Comparison of ENCODE assay signal across 18 cellular contexts in the genomic region with DNA sequence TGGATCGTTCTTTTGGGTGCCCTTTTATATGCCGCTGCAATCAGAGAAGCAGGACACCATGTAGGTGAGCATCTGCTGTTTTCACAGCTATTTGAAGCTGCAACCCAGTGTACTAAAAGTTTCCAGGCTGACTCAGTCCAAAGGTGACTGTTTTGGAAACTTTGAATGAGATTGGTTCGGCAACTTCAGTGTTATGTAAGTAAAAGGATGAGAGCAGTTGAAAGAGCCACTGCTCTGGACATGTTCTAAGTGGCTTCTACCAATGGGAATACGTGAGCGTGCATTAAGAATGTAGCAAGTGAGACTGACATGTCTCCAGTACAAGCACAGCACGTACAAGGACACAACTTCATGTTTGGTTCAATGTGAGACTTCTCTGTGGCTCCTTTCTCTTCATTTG. TPM values are rescaled to one million over a fixed set of nuclear protein-coding genes. Genes with fewer than 3 reads are reported as not detected.
DNase-seq lines count a peak whose midpoint lies in the region; ATAC-seq and TF ChIP-seq lines count a peak whose summit lies in the region.
"Had no signal": no experiment of that assay in that cellular context is flagged by ENCODE, and none has a peak within 500 bp of the region (broad histone marks: within the 10 kb centered on the region; RNA-seq: fewer than 3 reads in every experiment).

No MANE protein-coding gene starts in this region.

- H3K27me3 Mint-ChIP-seq in CD4-positive, CD25-positive, alpha-beta regulatory T cell: peaks cover 8% of the 10 kb centered on the region
- H3K27me3 Mint-ChIP-seq in HFFc6 (ENCODE audit: insufficient read depth) (peaks cover 1% of the 10 kb centered on the region), H9 (ENCODE audit: low read depth) (no peaks in the 10 kb centered on the region; the same call in 1 of the 2 replicates)

- H3K36me3 ChIP-seq in CD4-positive, CD25-positive, alpha-beta regulatory T cell (ENCODE audit: control insufficient read depth, insufficient read depth, low read length): no peaks in the 10 kb centered on the region
- no peaks in the 10 kb centered on the region for H3K36me3 ChIP-seq in esophagus muscularis mucosa
- H3K36me3 ChIP-seq in muscle layer of colon (ENCODE audit: insufficient read depth, low read length): no peaks in the 10 kb centered on the region

- no peak overlapping the region for H4K5ac ChIP-seq in H9 (ENCODE audit: insufficient read length, low read depth, low read length)

- H4K8ac ChIP-seq in H9 (replicated peaks; ENCODE audit: insufficient read length, low read depth, low read length): no peak overlapping the region

- no peak for TF ChIP-seq CTCF in HFFc6 (IDR thresholded peaks at IDR 0.05)
- no peak for TF ChIP-seq CTCF in esophagus muscularis mucosa (IDR thresholded peaks at IDR 0.05)
- no peak for TF ChIP-seq CTCF in H9 (conservative IDR thresholded peaks at IDR 0.05)

- no peak overlapping the region for H3K27ac Mint-ChIP-seq in CD4-positive, CD25-positive, alpha-beta regulatory T cell
- peak overlapping the region; percentile 44 for H3K27ac Mint-ChIP-seq in HFFc6
- H3K27ac Mint-ChIP-seq in H9: no peak overlapping the region

- ATAC-seq in CD4-positive, CD25-positive, alpha-beta regulatory T cell (ENCODE audit: low read depth in 2 of 2): no peak
- no peak for ATAC-seq in HG03571 (IDR thresholded peaks at IDR 0.05; ENCODE audit: unreplicated experiment)
- ATAC-seq: foreskin keratinocyte, left colon, mucosa of descending colon had no signal

- H4K91ac ChIP-seq in H9 (ENCODE audit: insufficient read length, low read depth, low read length): no peak overlapping the region

- H3K79me2 ChIP-seq in H9 (ENCODE audit: insufficient read depth, low read length): no peaks in the 10 kb centered on the region

- no peak overlapping the region for H3K4me2 ChIP-seq in H9 (ENCODE audit: insufficient read depth, insufficient read length, low read length)
- H3K4me2 ChIP-seq: PC-9 had no signal

- no peak overlapping the region for H3K4ac ChIP-seq in H9 (ENCODE audit: low read depth, low read length)

- peaks cover 0 to 5% (median under 1%) of the 10 kb centered on the region in 4 donors for H3K4me1 Mint-ChIP-seq in CD4-positive, CD25-positive, alpha-beta regulatory T cell
- H3K4me1 Mint-ChIP-seq in HFFc6 (ENCODE audit: low read depth): peaks cover 94% of the 10 kb centered on the region
- peaks cover 19 to 23% of the 10 kb centered on the region in 2 experiments for H3K4me1 Mint-ChIP-seq in H9

- no peak overlapping the region for H2BK120ac ChIP-seq in H9 (ENCODE audit: low read depth, low read length, poor library complexity, severe bottlenecking)

- H3K36me3 Mint-ChIP-seq in CD4-positive, CD25-positive, alpha-beta regulatory T cell: no peaks in the 10 kb centered on the region
- peaks cover 59% of the 10 kb centered on the region for H3K36me3 Mint-ChIP-seq in HFFc6 (ENCODE audit: low read depth)
- no peaks in the 10 kb centered on the region for H3K36me3 Mint-ChIP-seq in H9 (ENCODE audit: insufficient read depth in 1 of 3, low read depth in 3 of 3)

- DNase-seq in CD4-positive, CD25-positive, alpha-beta regulatory T cell: no peak
- DNase-seq in HFFc6 (no peak), esophagus muscularis mucosa (ENCODE audit: extremely low spot score) (no peak), H9 (no peak), A172 (ENCODE audit: low spot score) (no peak), LoVo (ENCODE audit: low spot score) (no peak)
- DNase-seq: activated CD4-positive, alpha-beta T cell treated with anti-CD3 and anti-CD28 coated beads for 48 hours; activated gamma-delta T cell treated with Interleukin-2 at 50 U/mL for 16 hours; COR-L47; EL; mucosa of descending colon; PC-9; stimulated activated naive CD4-positive, alpha-beta T cell treated with Interleukin-2 at 50 U/mL for 16 hours had no signal

- H3K4me3 Mint-ChIP-seq in CD4-positive, CD25-positive, alpha-beta regulatory T cell: peak overlapping the region in 3 of 4 donors; percentile 2 to 67 (median 10)
- H3K4me3 Mint-ChIP-seq in HFFc6 (peak overlapping the region; percentile 9), H9 (no peak overlapping the region)

- H2BK15ac ChIP-seq in H9 (ENCODE audit: low read depth, low read length): no peak overlapping the region

- no peak for TF ChIP-seq POLR2A in esophagus muscularis mucosa (IDR thresholded peaks at IDR 0.05; ENCODE audit: low read depth)

- H3K23ac ChIP-seq in H9 (ENCODE audit: insufficient read length, low read depth, low read length): no peak overlapping the region

- H3K27ac ChIP-seq in CD4-positive, CD25-positive, alpha-beta regulatory T cell (ENCODE audit: insufficient read depth, low read length, poor library complexity, severe bottlenecking): no peak overlapping the region
- H3K27ac ChIP-seq in esophagus muscularis mucosa (replicated peaks in 1 of 4): peak overlapping the region; percentile 76 to 85 (median 78)
- peak overlapping the region; percentile 73 for H3K27ac ChIP-seq in muscle layer of colon (ENCODE audit: low read depth, low read length)
- no peak overlapping the region for H3K27ac ChIP-seq in H9 (ENCODE audit: insufficient read length, low read depth, low read length)
- H3K27ac ChIP-seq: foreskin keratinocyte, PC-9, SJSA1 had no signal

- no peak overlapping the region for H3K18ac ChIP-seq in H9 (ENCODE audit: insufficient read length, low read depth, low read length)

- H3T11ph ChIP-seq in H9 (ENCODE audit: low read length): no peak overlapping the region

- H3K4me1 ChIP-seq in CD4-positive, CD25-positive, alpha-beta regulatory T cell (ENCODE audit: control insufficient read depth, insufficient read depth, low read length, poor library complexity, severe bottlenecking): no peaks in the 10 kb centered on the region
- H3K4me1 ChIP-seq in esophagus muscularis mucosa: peaks cover 49 to 87% (median 83%) of the 10 kb centered on the region in 4 donors
- peaks cover 85% of the 10 kb centered on the region for H3K4me1 ChIP-seq in muscle layer of colon (ENCODE audit: insufficient read depth, low read length)
- H3K4me1 ChIP-seq in H9 (ENCODE audit: insufficient read depth, low read length): peaks cover 4% of the 10 kb centered on the region; the same call in 1 of the 2 replicates

- H3K56ac ChIP-seq in H9 (ENCODE audit: insufficient read length, low read depth, low read length): no peak overlapping the region

- H3K9me3 Mint-ChIP-seq in CD4-positive, CD25-positive, alpha-beta regulatory T cell: no peaks in the 10 kb centered on the region
- H3K9me3 Mint-ChIP-seq in HFFc6 (no peaks in the 10 kb centered on the region), H9 (no peaks in the 10 kb centered on the region; a peak in 1 of 5 replicates)

- no peaks in the 10 kb centered on the region for H4K20me1 ChIP-seq in H9 (ENCODE audit: control insufficient read depth, insufficient read depth, insufficient read length)

- H3K27me3 ChIP-seq in CD4-positive, CD25-positive, alpha-beta regulatory T cell (ENCODE audit: control insufficient read depth, insufficient read depth, low read length): no peaks in the 10 kb centered on the region
- H3K27me3 ChIP-seq in esophagus muscularis mucosa (no peaks in the 10 kb centered on the region), muscle layer of colon (ENCODE audit: control insufficient read depth in 1 of 2, insufficient read depth in 2 of 2, low read length in 2 of 2) (no peaks in the 10 kb centered on the region), H9 (ENCODE audit: insufficient read depth, low read length) (no peaks in the 10 kb centered on the region)
- H3K27me3 ChIP-seq: foreskin keratinocyte, SJSA1 had no signal

- no peak overlapping the region for H2BK12ac ChIP-seq in H9 (ENCODE audit: insufficient read length, low read depth, low read length)

- H3K79me1 ChIP-seq in H9 (ENCODE audit: insufficient read depth, low read depth, low read length, poor library complexity, severe bottlenecking): no peaks in the 10 kb centered on the region

- intact Hi-C loops in esophagus muscularis mucosa (cut with DNase I): no loop called here

- no peak overlapping the region for H2AFZ ChIP-seq in H9 (ENCODE audit: low read length)
- H2AFZ ChIP-seq: PC-9 had no signal

- H3K9me3 ChIP-seq in CD4-positive, CD25-positive, alpha-beta regulatory T cell (ENCODE audit: control insufficient read depth in 2 of 2, low read length in 2 of 2): no peaks in the 10 kb centered on the region
- no peaks in the 10 kb centered on the region for H3K9me3 ChIP-seq in esophagus muscularis mucosa
- no peaks in the 10 kb centered on the region for H3K9me3 ChIP-seq in muscle layer of colon (ENCODE audit: low read length)
- no peaks in the 10 kb centered on the region for H3K9me3 ChIP-seq in H9 (ENCODE audit: control insufficient read depth, low read depth, low read length)
- H3K9me3 ChIP-seq: mucosa of descending colon, SJSA1 had no signal

- no peak overlapping the region for H2BK5ac ChIP-seq in H9 (ENCODE audit: insufficient read length, low read length)

- TF ChIP-seq EP300 in esophagus muscularis mucosa (IDR thresholded peaks at IDR 0.05): no peak

- whole genome bisulfite sequencing in esophagus muscularis mucosa: 47% methylated on average over 6 of the region's 6 CpGs
- no CpG with 5 or more reads among the region's 6 CpGs for WGBS in H9 (ENCODE audit: extremely low coverage, insufficient read length, low lambda C conversion rate)

- no peak overlapping the region for H3K4me3 ChIP-seq in CD4-positive, CD25-positive, alpha-beta regulatory T cell (ENCODE audit: low read depth, low read length)
- no peak overlapping the region for H3K4me3 ChIP-seq in esophagus muscularis mucosa
- peak overlapping the region in 1 of 2 donors; percentile 33 for H3K4me3 ChIP-seq in muscle layer of colon (ENCODE audit: low read depth in 1 of 2, low read length in 2 of 2)
- H3K4me3 ChIP-seq: mucosa of descending colon, PC-9, SJSA1 had no signal

- H2AK5ac ChIP-seq in H9 (ENCODE audit: insufficient read length, low read length): no peak overlapping the region

- H3K14ac ChIP-seq in H9 (ENCODE audit: insufficient read depth, low read length): no peak overlapping the region

- H3K9ac ChIP-seq in muscle layer of colon (ENCODE audit: low read length) (no peak overlapping the region), H9 (ENCODE audit: extremely low read depth, insufficient read length, low read length) (no peak overlapping the region)

- no peak overlapping the region for H2BK20ac ChIP-seq in H9 (ENCODE audit: low read depth, low read length, poor library complexity, severe bottlenecking)

- no peaks in the 10 kb centered on the region for H3K23me2 ChIP-seq in H9 (ENCODE audit: insufficient read length, low read depth, low read length, poor library complexity, severe bottlenecking)

RNA-seq across cellular contexts. Expression of a gene that starts 55.6 kb away (rescaled TPM):
- 0.32 TPM for total RNA-seq in CD4-positive, CD25-positive, alpha-beta regulatory T cell
- not detected for polyA plus RNA-seq in CD4-positive, CD25-positive, alpha-beta regulatory T cell
- 100 to 1,000 TPM; 154 to 218 (median 187) TPM for total RNA-seq in HFFc6 (2021; fragmentation: NEBNext Ultra II Directional; extraction: Animal tissue kit (Norgen Biotek cat#: 25700))
- 100 to 1,000 TPM; 143 to 194 (median 175) TPM for total RNA-seq in esophagus muscularis mucosa
- 0.48 and 0.52 TPM in 2 replicates for total RNA-seq in H9 (2021)
- total RNA-seq in A172 (2014; rRNA removed; shearing (Covaris generic)): 73.0 and 84.2 TPM in 2 replicates

Comparison
In these comparisons a context has a peak if more than half of its experiments do, and no peak if none do; other contexts are left out.
1. H3K27ac ChIP-seq: peak in esophagus muscularis mucosa (4 of 4) and muscle layer of colon (single experiment); none in CD4-positive, CD25-positive, alpha-beta regulatory T cell (single experiment) and H9 (single experiment).
2. H3K4me3 Mint-ChIP-seq: peak in CD4-positive, CD25-positive, alpha-beta regulatory T cell (3 of 4) and HFFc6 (single experiment); none in H9 (0 of 2).
3. RNA of a gene that starts 55.6 kb away (total RNA-seq): 154 to 218 TPM in HFFc6, 143 to 194 TPM in esophagus muscularis mucosa and 73.0 to 84.2 TPM in A172; 0.48 to 0.52 TPM in H9 and 0.32 TPM in CD4-positive, CD25-positive, alpha-beta regulatory T cell (single experiment); every median in the first group is over 10 times any median in the second.